In the genomic region with DNA sequence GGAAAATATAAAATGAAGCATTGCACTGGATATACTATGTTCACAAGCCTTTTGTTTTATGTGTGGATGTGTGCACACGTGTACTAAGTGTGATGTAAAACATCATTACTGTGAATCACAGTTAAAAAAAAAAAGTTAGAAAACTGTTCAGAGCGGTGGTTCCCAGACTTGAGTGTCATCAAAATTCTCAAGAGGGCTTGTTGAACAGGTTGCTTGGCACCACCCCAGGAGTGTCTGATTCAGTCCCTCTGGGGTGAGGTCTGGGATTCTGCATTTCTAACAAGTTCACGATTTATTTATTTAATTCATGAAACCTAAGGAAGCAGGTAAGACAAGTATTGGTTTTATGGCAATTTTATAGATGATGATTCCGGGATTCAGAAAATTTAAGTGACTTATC, we compare ENCODE assay signal across 2 cellular contexts.
TF ChIP-seq lines count a peak whose summit lies in the region.

No MANE protein-coding gene starts in this region.

TF ChIP-seq in SK-N-SH, 30 proteins besides CTCF, POLR2A, EP300 and RAD21 (continued from another document):
- TF ChIP-seq, protein P1, sequence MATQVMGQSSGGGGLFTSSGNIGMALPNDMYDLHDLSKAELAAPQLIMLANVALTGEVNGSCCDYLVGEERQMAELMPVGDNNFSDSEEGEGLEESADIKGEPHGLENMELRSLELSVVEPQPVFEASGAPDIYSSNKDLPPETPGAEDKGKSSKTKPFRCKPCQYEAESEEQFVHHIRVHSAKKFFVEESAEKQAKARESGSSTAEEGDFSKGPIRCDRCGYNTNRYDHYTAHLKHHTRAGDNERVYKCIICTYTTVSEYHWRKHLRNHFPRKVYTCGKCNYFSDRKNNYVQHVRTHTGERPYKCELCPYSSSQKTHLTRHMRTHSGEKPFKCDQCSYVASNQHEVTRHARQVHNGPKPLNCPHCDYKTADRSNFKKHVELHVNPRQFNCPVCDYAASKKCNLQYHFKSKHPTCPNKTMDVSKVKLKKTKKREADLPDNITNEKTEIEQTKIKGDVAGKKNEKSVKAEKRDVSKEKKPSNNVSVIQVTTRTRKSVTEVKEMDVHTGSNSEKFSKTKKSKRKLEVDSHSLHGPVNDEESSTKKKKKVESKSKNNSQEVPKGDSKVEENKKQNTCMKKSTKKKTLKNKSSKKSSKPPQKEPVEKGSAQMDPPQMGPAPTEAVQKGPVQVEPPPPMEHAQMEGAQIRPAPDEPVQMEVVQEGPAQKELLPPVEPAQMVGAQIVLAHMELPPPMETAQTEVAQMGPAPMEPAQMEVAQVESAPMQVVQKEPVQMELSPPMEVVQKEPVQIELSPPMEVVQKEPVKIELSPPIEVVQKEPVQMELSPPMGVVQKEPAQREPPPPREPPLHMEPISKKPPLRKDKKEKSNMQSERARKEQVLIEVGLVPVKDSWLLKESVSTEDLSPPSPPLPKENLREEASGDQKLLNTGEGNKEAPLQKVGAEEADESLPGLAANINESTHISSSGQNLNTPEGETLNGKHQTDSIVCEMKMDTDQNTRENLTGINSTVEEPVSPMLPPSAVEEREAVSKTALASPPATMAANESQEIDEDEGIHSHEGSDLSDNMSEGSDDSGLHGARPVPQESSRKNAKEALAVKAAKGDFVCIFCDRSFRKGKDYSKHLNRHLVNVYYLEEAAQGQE (IDR thresholded peaks at IDR 0.05; ENCODE audit: low read depth, low read length): no peak
- no peak for TF ChIP-seq MXI1 (IDR thresholded peaks at IDR 0.05; ENCODE audit: low read depth, low read length)
- TF ChIP-seq SMC3 (IDR thresholded peaks at IDR 0.05; ENCODE audit: low read depth, low read length): no peak
- TF ChIP-seq, protein P2, sequence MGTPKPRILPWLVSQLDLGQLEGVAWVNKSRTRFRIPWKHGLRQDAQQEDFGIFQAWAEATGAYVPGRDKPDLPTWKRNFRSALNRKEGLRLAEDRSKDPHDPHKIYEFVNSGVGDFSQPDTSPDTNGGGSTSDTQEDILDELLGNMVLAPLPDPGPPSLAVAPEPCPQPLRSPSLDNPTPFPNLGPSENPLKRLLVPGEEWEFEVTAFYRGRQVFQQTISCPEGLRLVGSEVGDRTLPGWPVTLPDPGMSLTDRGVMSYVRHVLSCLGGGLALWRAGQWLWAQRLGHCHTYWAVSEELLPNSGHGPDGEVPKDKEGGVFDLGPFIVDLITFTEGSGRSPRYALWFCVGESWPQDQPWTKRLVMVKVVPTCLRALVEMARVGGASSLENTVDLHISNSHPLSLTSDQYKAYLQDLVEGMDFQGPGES (IDR thresholded peaks at IDR 0.05; ENCODE audit: low read depth, low read length): no peak
- TF ChIP-seq, protein P3, sequence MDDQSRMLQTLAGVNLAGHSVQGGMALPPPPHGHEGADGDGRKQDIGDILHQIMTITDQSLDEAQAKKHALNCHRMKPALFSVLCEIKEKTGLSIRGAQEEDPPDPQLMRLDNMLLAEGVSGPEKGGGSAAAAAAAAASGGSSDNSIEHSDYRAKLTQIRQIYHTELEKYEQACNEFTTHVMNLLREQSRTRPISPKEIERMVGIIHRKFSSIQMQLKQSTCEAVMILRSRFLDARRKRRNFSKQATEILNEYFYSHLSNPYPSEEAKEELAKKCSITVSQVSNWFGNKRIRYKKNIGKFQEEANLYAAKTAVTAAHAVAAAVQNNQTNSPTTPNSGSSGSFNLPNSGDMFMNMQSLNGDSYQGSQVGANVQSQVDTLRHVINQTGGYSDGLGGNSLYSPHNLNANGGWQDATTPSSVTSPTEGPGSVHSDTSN (IDR thresholded peaks at IDR 0.05): no peak

TF ChIP-seq in SK-N-SH treated with all-trans-retinoic acid at 6 μM for 48 hours, 23 proteins besides CTCF, POLR2A, EP300 and RAD21 (continued from another document):
- TF ChIP-seq, protein P4, sequence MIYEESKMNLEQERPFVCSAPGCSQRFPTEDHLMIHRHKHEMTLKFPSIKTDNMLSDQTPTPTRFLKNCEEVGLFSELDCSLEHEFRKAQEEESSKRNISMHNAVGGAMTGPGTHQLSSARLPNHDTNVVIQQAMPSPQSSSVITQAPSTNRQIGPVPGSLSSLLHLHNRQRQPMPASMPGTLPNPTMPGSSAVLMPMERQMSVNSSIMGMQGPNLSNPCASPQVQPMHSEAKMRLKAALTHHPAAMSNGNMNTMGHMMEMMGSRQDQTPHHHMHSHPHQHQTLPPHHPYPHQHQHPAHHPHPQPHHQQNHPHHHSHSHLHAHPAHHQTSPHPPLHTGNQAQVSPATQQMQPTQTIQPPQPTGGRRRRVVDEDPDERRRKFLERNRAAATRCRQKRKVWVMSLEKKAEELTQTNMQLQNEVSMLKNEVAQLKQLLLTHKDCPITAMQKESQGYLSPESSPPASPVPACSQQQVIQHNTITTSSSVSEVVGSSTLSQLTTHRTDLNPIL (CRISPR knock-in tag; IDR thresholded peaks at IDR 0.05; ENCODE audit: low read depth): no peak
- TF ChIP-seq, protein P5, sequence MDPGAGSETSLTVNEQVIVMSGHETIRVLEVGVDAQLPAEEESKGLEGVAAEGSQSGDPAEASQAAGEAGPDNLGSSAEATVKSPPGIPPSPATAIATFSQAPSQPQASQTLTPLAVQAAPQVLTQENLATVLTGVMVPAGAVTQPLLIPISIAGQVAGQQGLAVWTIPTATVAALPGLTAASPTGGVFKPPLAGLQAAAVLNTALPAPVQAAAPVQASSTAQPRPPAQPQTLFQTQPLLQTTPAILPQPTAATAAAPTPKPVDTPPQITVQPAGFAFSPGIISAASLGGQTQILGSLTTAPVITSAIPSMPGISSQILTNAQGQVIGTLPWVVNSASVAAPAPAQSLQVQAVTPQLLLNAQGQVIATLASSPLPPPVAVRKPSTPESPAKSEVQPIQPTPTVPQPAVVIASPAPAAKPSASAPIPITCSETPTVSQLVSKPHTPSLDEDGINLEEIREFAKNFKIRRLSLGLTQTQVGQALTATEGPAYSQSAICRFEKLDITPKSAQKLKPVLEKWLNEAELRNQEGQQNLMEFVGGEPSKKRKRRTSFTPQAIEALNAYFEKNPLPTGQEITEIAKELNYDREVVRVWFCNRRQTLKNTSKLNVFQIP (CRISPR knock-in tag; IDR thresholded peaks at IDR 0.05; ENCODE audit: borderline replicate concordance, low read depth): no peak
- TF ChIP-seq GLIS3 (CRISPR knock-in tag; IDR thresholded peaks at IDR 0.05): no peak
